ENCODE assay signal across 25 cellular contexts in genomic region chrX:78545233-78545632, GRCh38.
"Had no signal": no experiment of that assay in that cellular context is flagged by ENCODE, and none has a peak within 500 bp of the region (broad histone marks: within the 10 kb centered on the region; RNA-seq: fewer than 3 reads in every experiment).

No MANE protein-coding gene starts in this region.

- H3K27ac Mint-ChIP-seq: naive thymus-derived CD4-positive, alpha-beta T cell; natural killer cell treated with Interleukin-12 subunit alpha and Interleukin-12 subunit beta and Interleukin-15 and Interleukin-18, amount 100 ng/mL, for 72 hours; progenitor cell of endocrine pancreas; stimulated activated naive B cell treated with anti-CD40 and anti-IgM and Interleukin-4, amounts not matched to agents 10 μg/mL and 1 μg/mL and 100 μg/mL, for 72 hours had no signal

- DNase-seq: hippocampal formation; kidney glomerular epithelial cell; left cardiac atrium; left lung; lower lobe of right lung; midbrain; mucosa of descending colon; naive thymus-derived CD4-positive, alpha-beta T cell; ovary; stimulated activated CD4-positive, alpha-beta T cell treated with anti-CD3 and anti-CD28 coated beads, Interleukin-12 subunit alpha, Interleukin-12 subunit beta, amount 100 ng/mL, for 4 hours; stimulated activated CD4-positive, alpha-beta T cell treated with anti-CD3 and anti-CD28 coated beads, Interleukin-15, amount 100 ng/mL, for 24 hours; stimulated activated CD4-positive, alpha-beta T cell treated with anti-CD3 and anti-CD28 coated beads, Interleukin-2, amount 100 ng/mL, for 24 hours; stimulated activated CD4-positive, alpha-beta T cell treated with anti-CD3 and anti-CD28 coated beads, Interleukin-4, amount 100 ng/mL, for 1 hour; stimulated activated naive B cell treated with anti-CD40 and anti-IgM and Interleukin-4, amounts not matched to agents 10 μg/mL and 1 μg/mL and 100 μg/mL, for 72 hours; stimulated activated naive CD8-positive, alpha-beta T cell treated with anti-CD3 and anti-CD28 coated beads, Interleukin-15, Interleukin-2, amounts not matched to agents 100 U/mL and 50 U/mL, for 24 hours; stomach; testis; thyroid gland; trophoblast cell; upper lobe of right lung had no signal

- H3K4me1 Mint-ChIP-seq: naive thymus-derived CD4-positive, alpha-beta T cell; stimulated activated naive B cell treated with anti-CD40 and anti-IgM and Interleukin-4, amounts not matched to agents 10 μg/mL and 1 μg/mL and 100 μg/mL, for 72 hours had no signal

- H3K36me3 ChIP-seq: left lung, lower lobe of right lung, ovary, right atrium auricular region, stomach, thyroid gland, upper lobe of right lung had no signal

- H3K4me3 ChIP-seq: left lung, lower lobe of right lung, mucosa of descending colon, ovary, right atrium auricular region, skin epidermis, stomach, testis, thyroid gland, upper lobe of right lung had no signal

- ATAC-seq: left cardiac atrium; left lung; lower lobe of right lung; mucosa of descending colon; naive thymus-derived CD4-positive, alpha-beta T cell; natural killer cell treated with Interleukin-12 subunit alpha and Interleukin-12 subunit beta and Interleukin-15 and Interleukin-18, amount 100 ng/mL, for 72 hours; sciatic nerve; stimulated activated naive B cell treated with anti-CD40 and anti-IgM and Interleukin-4, amounts not matched to agents 10 μg/mL and 1 μg/mL and 100 μg/mL, for 72 hours; stimulated activated naive CD8-positive, alpha-beta T cell treated with anti-CD3 and anti-CD28 coated beads, Interleukin-15, Interleukin-2, amounts not matched to agents 100 U/mL and 50 U/mL, for 24 hours; upper lobe of right lung had no signal

- H3K27me3 ChIP-seq: left lung, ovary, right atrium auricular region, testis, thyroid gland, upper lobe of right lung had no signal

- H3K27ac ChIP-seq: left lung, lower lobe of right lung, ovary, right atrium auricular region, skin epidermis, stomach, testis, thyroid gland, upper lobe of right lung had no signal

- H3K4me1 ChIP-seq: left lung, lower lobe of right lung, right atrium auricular region, stomach, testis, thyroid gland, upper lobe of right lung had no signal

- H3K27me3 Mint-ChIP-seq: progenitor cell of endocrine pancreas had no signal

- H3K4me3 Mint-ChIP-seq: naive thymus-derived CD4-positive, alpha-beta T cell; natural killer cell treated with Interleukin-12 subunit alpha and Interleukin-12 subunit beta and Interleukin-15 and Interleukin-18, amount 100 ng/mL, for 72 hours; stimulated activated naive B cell treated with anti-CD40 and anti-IgM and Interleukin-4, amounts not matched to agents 10 μg/mL and 1 μg/mL and 100 μg/mL, for 72 hours had no signal

- H3K9me3 ChIP-seq: lower lobe of right lung, ovary, testis, thyroid gland, upper lobe of right lung had no signal
